ENCODE assay signal across 18 cellular contexts in genomic region chr14:68261092-68261842, GRCh38.
DNase-seq lines count a peak whose midpoint lies in the region; ATAC-seq and FAIRE-seq lines count a peak whose summit lies in the region.
"Had no signal": no experiment of that assay in that cellular context is flagged by ENCODE, and none has a peak within 500 bp of the region (broad histone marks: within the 10 kb centered on the region; RNA-seq: fewer than 3 reads in every experiment).

No MANE protein-coding gene starts in this region.

- H3K27me3 ChIP-seq in BLaER1 = no peaks in the 10 kb centered on the region

- peaks cover 4% of the 10 kb centered on the region for H3K9me3 Mint-ChIP-seq in activated naive CD8-positive, alpha-beta T cell treated with anti-CD3 and anti-CD28 coated beads for 36 hours
- H3K9me3 Mint-ChIP-seq: activated T-helper 2 cell treated with anti-CD3 and anti-CD28 coated beads, Interferon-gamma antibody, Interleukin-2, Interleukin-4, amounts not matched to agents 10 μg/mL and 5 μg/mL and 100 μg/mL, durations not matched to agents 14 hours and 24 hours and 36 hours; HFFc6 had no signal

- peak overlapping the region; percentile 61 for H3K4me2 ChIP-seq in BLaER1

- WGBS in mesodermal cell (ENCODE audit: insufficient coverage in 2 of 2), 2 experiments = 5 to 17% methylated on average over 3 of the region's 10 CpGs

- no peaks in the 10 kb centered on the region for H3K27me3 Mint-ChIP-seq in activated naive CD8-positive, alpha-beta T cell treated with anti-CD3 and anti-CD28 coated beads for 36 hours

- H3K4me1 Mint-ChIP-seq in activated naive CD8-positive, alpha-beta T cell treated with anti-CD3 and anti-CD28 coated beads for 36 hours = peaks cover 52% of the 10 kb centered on the region

- H3K4me1 ChIP-seq in BLaER1 (peaks cover 49% of the 10 kb centered on the region), mesodermal cell (ENCODE audit: control insufficient read depth, insufficient read depth, low read length, poor library complexity, severe bottlenecking) (peaks cover 20% of the 10 kb centered on the region)

- H3K4me3 Mint-ChIP-seq in activated naive CD8-positive, alpha-beta T cell treated with anti-CD3 and anti-CD28 coated beads for 36 hours = peak overlapping the region; percentile 15
- H3K4me3 Mint-ChIP-seq: HFFc6 had no signal

- intact Hi-C loops in left cardiac atrium (cut with DNase I) = no loop called here

- ATAC-seq in left cardiac atrium (no peak), GM18520 (IDR thresholded peaks at IDR 0.05; ENCODE audit: unreplicated experiment) (no peak), HG03280 (IDR thresholded peaks at IDR 0.05; ENCODE audit: unreplicated experiment) (no peak)

- H3K9ac ChIP-seq in BLaER1 = peak overlapping the region; percentile 64

- peak overlapping the region; percentile 59 for H3K27ac ChIP-seq in BLaER1
- peak overlapping the region; percentile 41 for H3K27ac ChIP-seq in mesodermal cell (ENCODE audit: low read depth, low read length, severe bottlenecking)

- H3K4me3 ChIP-seq in BLaER1 = no peak overlapping the region
- no peak overlapping the region for H3K4me3 ChIP-seq in mesodermal cell (ENCODE audit: extremely low read depth, insufficient read depth, low read length, poor library complexity, severe bottlenecking)

- DNase-seq in GM18507 (ENCODE audit: extremely low spot score, insufficient read length, low read depth) (no peak), left cardiac atrium (no peak), NCI-H510A (lab: John Stamatoyannopoulos, UW) (no peak)
- DNase-seq in activated naive CD8-positive, alpha-beta T cell treated with anti-CD3 and anti-CD28 coated beads for 36 hours = no peak
- DNase-seq: DND-41; glutamatergic neuron; HFFc6; NCI-H1417; NCI-H510A treated with DMSO at 0.1 percent for 48 hours; SHP77; stimulated activated CD4-positive, alpha-beta T cell treated with anti-CD3 and anti-CD28 coated beads, Interleukin-4, amount 100 ng/mL, for 1 hour; stimulated activated naive CD4-positive, alpha-beta T cell treated with Interleukin-2 at 50 U/mL for 16 hours had no signal

- H3K9me3 ChIP-seq in BLaER1 (no peaks in the 10 kb centered on the region), mesodermal cell (ENCODE audit: control insufficient read depth, low read length) (no peaks in the 10 kb centered on the region)

- no peaks in the 10 kb centered on the region for H4K20me1 ChIP-seq in BLaER1

- peaks cover 5% of the 10 kb centered on the region for H3K36me3 Mint-ChIP-seq in activated naive CD8-positive, alpha-beta T cell treated with anti-CD3 and anti-CD28 coated beads for 36 hours

- no peaks in the 10 kb centered on the region for H3K36me3 ChIP-seq in BLaER1
- H3K36me3 ChIP-seq in mesodermal cell (ENCODE audit: control insufficient read depth, insufficient read depth, low read length) = no peaks in the 10 kb centered on the region

- H3K27ac Mint-ChIP-seq in activated naive CD8-positive, alpha-beta T cell treated with anti-CD3 and anti-CD28 coated beads for 36 hours = peak overlapping the region; percentile 75
- H3K27ac Mint-ChIP-seq: activated T-helper 2 cell treated with anti-CD3 and anti-CD28 coated beads, Interferon-gamma antibody, Interleukin-2, Interleukin-4, amounts not matched to agents 10 μg/mL and 5 μg/mL and 100 μg/mL, durations not matched to agents 14 hours and 24 hours and 36 hours; HFFc6 had no signal

- peak; percentile 64 for FAIRE-seq in GM18507 (lab: Jason Lieb, UNC)
- FAIRE-seq: endometrium had no signal
